Comparison of ENCODE assay signal across 26 cellular contexts in the genomic region with DNA sequence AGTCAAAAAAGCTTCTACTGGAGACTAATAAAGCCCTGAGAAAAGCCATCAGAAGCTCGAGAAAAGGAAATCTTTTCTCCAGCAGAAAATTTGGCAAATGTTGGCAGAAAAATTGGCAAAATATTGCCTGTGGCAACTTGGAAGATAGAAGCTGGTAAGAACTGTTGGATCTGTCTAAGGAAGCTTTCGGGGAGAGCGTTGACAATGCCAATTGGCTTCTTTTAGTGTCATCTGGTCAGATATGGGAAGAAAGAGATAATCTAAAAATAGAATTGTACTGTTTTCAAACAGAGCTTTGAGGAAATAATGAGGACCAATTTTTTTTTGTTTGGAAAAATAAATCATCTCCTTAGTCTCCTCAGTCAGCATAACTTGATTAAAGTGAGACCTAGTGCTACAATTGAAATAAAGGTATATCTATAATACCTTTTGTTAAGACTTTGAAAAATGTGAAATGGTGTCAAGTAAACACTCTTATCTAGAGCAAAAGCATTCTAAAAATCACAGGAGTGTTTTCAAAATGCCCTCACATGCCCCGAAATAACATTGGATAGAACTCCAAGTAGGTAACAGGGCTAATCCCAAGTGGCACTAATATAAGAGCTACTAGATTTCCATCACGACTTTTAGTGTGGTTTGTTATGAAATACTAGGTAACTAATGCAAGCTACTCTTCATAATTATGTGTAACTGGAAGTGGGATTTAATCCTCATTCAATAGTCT.
"Had no signal": no experiment of that assay in that cellular context is flagged by ENCODE, and none has a peak within 500 bp of the region (broad histone marks: within the 10 kb centered on the region; RNA-seq: fewer than 3 reads in every experiment).

No MANE protein-coding gene starts in this region.

- H3K36me3 ChIP-seq: gastroesophageal sphincter, ovary, stomach, thyroid gland, upper lobe of left lung, vagina had no signal

- H3K4me3 ChIP-seq: coronary artery, dorsolateral prefrontal cortex, gastroesophageal sphincter, lung, mucosa of descending colon, ovary, stomach, thyroid gland, upper lobe of left lung, vagina had no signal

- H3K4me1 ChIP-seq: gastroesophageal sphincter, stomach, thyroid gland, upper lobe of left lung, vagina had no signal

- H3K27me3 ChIP-seq: dorsolateral prefrontal cortex, gastroesophageal sphincter, ovary, stomach, thyroid gland, upper lobe of left lung, vagina had no signal

- H3K9me3 ChIP-seq: gastroesophageal sphincter, mucosa of descending colon, ovary, stomach, thyroid gland, upper lobe of left lung, vagina had no signal

- DNase-seq: activated B cell treated with CpG ODN at 0.5 μM for 24 hours; activated CD4-positive, alpha-beta T cell treated with anti-CD3 and anti-CD28 coated beads, Interleukin-2, amount 50 U/mL, for 1 hour; activated CD8-positive, alpha-beta T cell treated with anti-CD3 and anti-CD28 coated beads for 36 hours; activated naive CD8-positive, alpha-beta T cell treated with anti-CD3 and anti-CD28 coated beads, Interleukin-2, amount 50 U/mL, for 24 hours; activated T-cell treated with anti-CD3 and anti-CD28 coated beads, Interleukin-2, amount 50 U/mL, for 4 hours; cerebellar nuclear complex; effector memory CD8-positive, alpha-beta T cell; erythroblast; immature natural killer cell; kidney; mesendoderm; stimulated activated CD4-positive, alpha-beta T cell treated with anti-CD3 and anti-CD28 coated beads, Interleukin-15, amount 100 ng/mL, for 24 hours; stimulated activated CD4-positive, alpha-beta T cell treated with anti-CD3 and anti-CD28 coated beads, Interleukin-2, amount 100 ng/mL, for 24 hours; stimulated activated naive B cell treated with anti-CD40 and anti-IgM and Interleukin-4, amounts not matched to agents 10 μg/mL and 1 μg/mL and 100 μg/mL, for 72 hours; stomach; T-cell; thyroid gland; upper lobe of left lung had no signal

- H3K27ac ChIP-seq: coronary artery, dorsolateral prefrontal cortex, gastroesophageal sphincter, ovary, thyroid gland, upper lobe of left lung, vagina had no signal

- ATAC-seq: activated CD8-positive, alpha-beta T cell treated with anti-CD3 and anti-CD28 coated beads for 36 hours; activated naive CD8-positive, alpha-beta T cell treated with anti-CD3 and anti-CD28 coated beads, Interleukin-2, amount 50 U/mL, for 24 hours; activated T-cell treated with anti-CD3 and anti-CD28 coated beads, Interleukin-2, amount 50 U/mL, for 4 hours; activated T-helper 17 cell treated with anti-CD3 and anti-CD28 coated beads, Interleukin-2, amount 50 U/mL, for 72 hours; effector memory CD8-positive, alpha-beta T cell; gastroesophageal sphincter; stimulated activated naive B cell treated with anti-CD40 and anti-IgM and Interleukin-4, amounts not matched to agents 10 μg/mL and 1 μg/mL and 100 μg/mL, for 72 hours; T-cell had no signal
